Comparison of ENCODE assay signal across 1 cellular context in the genomic region with DNA sequence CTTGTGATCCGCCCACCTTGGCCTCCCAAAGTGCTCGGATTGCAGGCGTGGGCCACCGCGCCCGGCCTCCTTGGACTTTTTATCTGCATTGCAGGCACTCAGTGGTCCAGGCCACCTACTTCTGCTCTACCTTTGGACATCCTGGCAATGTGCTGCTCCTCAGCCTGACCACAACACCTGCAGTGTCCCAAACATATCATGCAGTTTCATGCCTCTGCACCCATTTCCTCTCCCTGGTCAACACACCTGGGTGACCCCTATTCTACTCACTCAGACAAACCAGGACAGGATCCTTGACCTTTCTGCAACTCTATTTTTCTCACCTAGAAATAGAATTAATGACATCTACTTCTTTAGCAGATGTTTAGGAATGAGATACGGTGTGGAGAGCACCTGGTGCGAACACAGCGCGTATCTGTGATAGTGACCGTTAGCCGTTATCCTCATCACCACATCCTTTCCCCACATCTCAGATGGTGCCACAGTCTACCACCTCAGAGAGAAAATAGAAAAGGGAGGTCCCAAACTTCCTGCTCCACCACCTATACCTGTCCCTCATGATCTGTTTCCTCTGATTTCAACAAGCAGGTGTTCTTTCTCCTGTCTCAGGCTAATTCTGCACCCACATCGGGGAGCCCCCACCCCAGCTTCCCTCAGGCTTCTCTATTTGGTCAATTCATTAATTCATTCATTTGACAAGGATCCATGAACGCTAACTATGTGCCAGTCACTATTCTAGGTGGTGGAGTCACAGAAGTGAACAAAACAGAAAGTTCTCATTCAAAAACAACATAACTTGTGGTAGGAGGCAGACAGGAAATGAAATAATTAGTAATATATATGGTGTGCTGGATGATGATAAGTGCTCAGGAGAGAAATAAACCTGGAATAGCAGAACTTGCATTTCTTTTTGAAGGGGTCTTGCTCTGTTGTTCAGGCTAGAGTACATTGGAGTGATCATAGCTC.
TF ChIP-seq lines count a peak whose summit lies in the region.

No MANE protein-coding gene starts in this region.

TF ChIP-seq in GM12878, 131 proteins besides CTCF, POLR2A, EP300 and RAD21 (continued from another document and continues in another):
- TF ChIP-seq SKIL (IDR thresholded peaks at IDR 0.05; ENCODE audit: low read depth, poor library complexity, severe bottlenecking) (peak; percentile 89), BCL3 (IDR thresholded peaks at IDR 0.05; ENCODE audit: borderline replicate concordance, insufficient read depth, low read depth, low read length, poor library complexity, severe bottlenecking) (no peak), SPI1 (IDR thresholded peaks at IDR 0.05; ENCODE audit: borderline replicate concordance, insufficient read depth, low read depth, low read length) (no peak), USF1 (IDR thresholded peaks at IDR 0.05; ENCODE audit: borderline replicate concordance, extremely low read length, insufficient read depth, low read depth, low read length) (no peak), ZNF274 (IDR thresholded peaks at IDR 0.05; ENCODE audit: insufficient read depth, insufficient read length) (no peak), MTA3 (IDR thresholded peaks at IDR 0.05; ENCODE audit: borderline replicate concordance, low read length) (no peak; the same call in 1 of the 2 replicates), RB1 (IDR thresholded peaks at IDR 0.05; ENCODE audit: borderline replicate concordance) (no peak), CHD2 (IDR thresholded peaks at IDR 0.05; ENCODE audit: borderline replicate concordance, low read depth, low read length) (peak; percentile 52), PAX8 (IDR thresholded peaks at IDR 0.05) (no peak), NR2C1 (IDR thresholded peaks at IDR 0.05) (no peak), FOXK2 (IDR thresholded peaks at IDR 0.05) (no peak), RUNX3 (IDR thresholded peaks at IDR 0.05; ENCODE audit: low read length) (peak; percentile 37), EED (IDR thresholded peaks at IDR 0.05; ENCODE audit: low read depth) (no peak), TCF3 (IDR thresholded peaks at IDR 0.05; ENCODE audit: borderline replicate concordance, insufficient read depth, low read depth, low read length) (0 out of 2 replicates have a peak, but pooled peaks have one; percentile 47), BRCA1 (IDR thresholded peaks at IDR 0.05; ENCODE audit: low read depth, low read length) (no peak), SUPT20H (IDR thresholded peaks at IDR 0.05; ENCODE audit: borderline replicate concordance, control insufficient read depth, low read depth, low read length) (no peak), DPF2 (IDR thresholded peaks at IDR 0.05) (0 out of 2 replicates have a peak, but pooled peaks have one; percentile 33), LARP7 (IDR thresholded peaks at IDR 0.05) (0 out of 2 replicates have a peak, but pooled peaks have one; percentile 24), GABPA (IDR thresholded peaks at IDR 0.05; ENCODE audit: low read depth) (0 out of 2 replicates have a peak, but pooled peaks have one; percentile 22), MXI1 (IDR thresholded peaks at IDR 0.05; ENCODE audit: low read depth, low read length) (0 out of 2 replicates have a peak, but pooled peaks have one; percentile 27), HCFC1 (IDR thresholded peaks at IDR 0.05; ENCODE audit: low read length) (no peak), ETV6 (conservative IDR thresholded peaks at IDR 0.05 in 1 of 2, IDR thresholded peaks at IDR 0.05 in 1 of 2; ENCODE audit: borderline replicate concordance in 1 of 2, low read depth in 1 of 2) (no peak), NR2F1 (conservative IDR thresholded peaks at IDR 0.05) (peak; percentile 91), EGR1 (IDR thresholded peaks at IDR 0.05; ENCODE audit: borderline replicate concordance in 1 of 2, low read depth in 2 of 2, low read length in 2 of 2) (no peak), CEBPB (IDR thresholded peaks at IDR 0.05; ENCODE audit: borderline replicate concordance in 1 of 2, low read depth in 2 of 2, low read length in 2 of 2) (no peak), ZNF622 (IDR thresholded peaks at IDR 0.05) (no peak), HDAC6 (IDR thresholded peaks at IDR 0.05; ENCODE audit: unreplicated experiment) (no peak), STAT3 (IDR thresholded peaks at IDR 0.05; ENCODE audit: low read depth, low read length) (no peak), CBX3 (IDR thresholded peaks at IDR 0.05; ENCODE audit: borderline replicate concordance, low read depth) (no peak), MYB (IDR thresholded peaks at IDR 0.05; ENCODE audit: borderline replicate concordance, low read depth, low read length) (peak; percentile 95), ZNF24 (IDR thresholded peaks at IDR 0.05) (peak; percentile 90), JUND (IDR thresholded peaks at IDR 0.05; ENCODE audit: low read depth, low read length) (no peak), TAF1 (IDR thresholded peaks at IDR 0.05; ENCODE audit: borderline replicate concordance, low read depth, low read length) (no peak), HSF1 (IDR thresholded peaks at IDR 0.05; ENCODE audit: low read depth, low read length) (no peak), CREM (IDR thresholded peaks at IDR 0.05; ENCODE audit: low read depth) (0 out of 2 replicates have a peak, but pooled peaks have one; percentile 21), FOS (IDR thresholded peaks at IDR 0.05; ENCODE audit: borderline replicate concordance, extremely low read depth, insufficient read length) (no peak), JUNB (IDR thresholded peaks at IDR 0.05) (no peak), RELA (IDR thresholded peaks at IDR 0.05; ENCODE audit: borderline replicate concordance, partially characterized antibody) (no peak), ZNF207 (IDR thresholded peaks at IDR 0.05; ENCODE audit: borderline replicate concordance) (no peak), NKRF (conservative IDR thresholded peaks at IDR 0.05) (no peak)
- TF ChIP-seq, protein P1, sequence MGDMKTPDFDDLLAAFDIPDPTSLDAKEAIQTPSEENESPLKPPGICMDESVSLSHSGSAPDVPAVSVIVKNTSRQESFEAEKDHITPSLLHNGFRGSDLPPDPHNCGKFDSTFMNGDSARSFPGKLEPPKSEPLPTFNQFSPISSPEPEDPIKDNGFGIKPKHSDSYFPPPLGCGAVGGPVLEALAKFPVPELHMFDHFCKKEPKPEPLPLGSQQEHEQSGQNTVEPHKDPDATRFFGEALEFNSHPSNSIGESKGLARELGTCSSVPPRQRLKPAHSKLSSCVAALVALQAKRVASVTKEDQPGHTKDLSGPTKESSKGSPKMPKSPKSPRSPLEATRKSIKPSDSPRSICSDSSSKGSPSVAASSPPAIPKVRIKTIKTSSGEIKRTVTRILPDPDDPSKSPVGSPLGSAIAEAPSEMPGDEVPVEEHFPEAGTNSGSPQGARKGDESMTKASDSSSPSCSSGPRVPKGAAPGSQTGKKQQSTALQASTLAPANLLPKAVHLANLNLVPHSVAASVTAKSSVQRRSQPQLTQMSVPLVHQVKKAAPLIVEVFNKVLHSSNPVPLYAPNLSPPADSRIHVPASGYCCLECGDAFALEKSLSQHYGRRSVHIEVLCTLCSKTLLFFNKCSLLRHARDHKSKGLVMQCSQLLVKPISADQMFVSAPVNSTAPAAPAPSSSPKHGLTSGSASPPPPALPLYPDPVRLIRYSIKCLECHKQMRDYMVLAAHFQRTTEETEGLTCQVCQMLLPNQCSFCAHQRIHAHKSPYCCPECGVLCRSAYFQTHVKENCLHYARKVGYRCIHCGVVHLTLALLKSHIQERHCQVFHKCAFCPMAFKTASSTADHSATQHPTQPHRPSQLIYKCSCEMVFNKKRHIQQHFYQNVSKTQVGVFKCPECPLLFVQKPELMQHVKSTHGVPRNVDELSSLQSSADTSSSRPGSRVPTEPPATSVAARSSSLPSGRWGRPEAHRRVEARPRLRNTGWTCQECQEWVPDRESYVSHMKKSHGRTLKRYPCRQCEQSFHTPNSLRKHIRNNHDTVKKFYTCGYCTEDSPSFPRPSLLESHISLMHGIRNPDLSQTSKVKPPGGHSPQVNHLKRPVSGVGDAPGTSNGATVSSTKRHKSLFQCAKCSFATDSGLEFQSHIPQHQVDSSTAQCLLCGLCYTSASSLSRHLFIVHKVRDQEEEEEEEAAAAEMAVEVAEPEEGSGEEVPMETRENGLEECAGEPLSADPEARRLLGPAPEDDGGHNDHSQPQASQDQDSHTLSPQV (IDR thresholded peaks at IDR 0.05), result no peak
- TF ChIP-seq, protein P2, sequence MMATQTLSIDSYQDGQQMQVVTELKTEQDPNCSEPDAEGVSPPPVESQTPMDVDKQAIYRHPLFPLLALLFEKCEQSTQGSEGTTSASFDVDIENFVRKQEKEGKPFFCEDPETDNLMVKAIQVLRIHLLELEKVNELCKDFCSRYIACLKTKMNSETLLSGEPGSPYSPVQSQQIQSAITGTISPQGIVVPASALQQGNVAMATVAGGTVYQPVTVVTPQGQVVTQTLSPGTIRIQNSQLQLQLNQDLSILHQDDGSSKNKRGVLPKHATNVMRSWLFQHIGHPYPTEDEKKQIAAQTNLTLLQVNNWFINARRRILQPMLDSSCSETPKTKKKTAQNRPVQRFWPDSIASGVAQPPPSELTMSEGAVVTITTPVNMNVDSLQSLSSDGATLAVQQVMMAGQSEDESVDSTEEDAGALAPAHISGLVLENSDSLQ (IDR thresholded peaks at IDR 0.05), result peak; percentile 54; the same call in 1 of the 2 replicates
- TF ChIP-seq, protein P3, sequence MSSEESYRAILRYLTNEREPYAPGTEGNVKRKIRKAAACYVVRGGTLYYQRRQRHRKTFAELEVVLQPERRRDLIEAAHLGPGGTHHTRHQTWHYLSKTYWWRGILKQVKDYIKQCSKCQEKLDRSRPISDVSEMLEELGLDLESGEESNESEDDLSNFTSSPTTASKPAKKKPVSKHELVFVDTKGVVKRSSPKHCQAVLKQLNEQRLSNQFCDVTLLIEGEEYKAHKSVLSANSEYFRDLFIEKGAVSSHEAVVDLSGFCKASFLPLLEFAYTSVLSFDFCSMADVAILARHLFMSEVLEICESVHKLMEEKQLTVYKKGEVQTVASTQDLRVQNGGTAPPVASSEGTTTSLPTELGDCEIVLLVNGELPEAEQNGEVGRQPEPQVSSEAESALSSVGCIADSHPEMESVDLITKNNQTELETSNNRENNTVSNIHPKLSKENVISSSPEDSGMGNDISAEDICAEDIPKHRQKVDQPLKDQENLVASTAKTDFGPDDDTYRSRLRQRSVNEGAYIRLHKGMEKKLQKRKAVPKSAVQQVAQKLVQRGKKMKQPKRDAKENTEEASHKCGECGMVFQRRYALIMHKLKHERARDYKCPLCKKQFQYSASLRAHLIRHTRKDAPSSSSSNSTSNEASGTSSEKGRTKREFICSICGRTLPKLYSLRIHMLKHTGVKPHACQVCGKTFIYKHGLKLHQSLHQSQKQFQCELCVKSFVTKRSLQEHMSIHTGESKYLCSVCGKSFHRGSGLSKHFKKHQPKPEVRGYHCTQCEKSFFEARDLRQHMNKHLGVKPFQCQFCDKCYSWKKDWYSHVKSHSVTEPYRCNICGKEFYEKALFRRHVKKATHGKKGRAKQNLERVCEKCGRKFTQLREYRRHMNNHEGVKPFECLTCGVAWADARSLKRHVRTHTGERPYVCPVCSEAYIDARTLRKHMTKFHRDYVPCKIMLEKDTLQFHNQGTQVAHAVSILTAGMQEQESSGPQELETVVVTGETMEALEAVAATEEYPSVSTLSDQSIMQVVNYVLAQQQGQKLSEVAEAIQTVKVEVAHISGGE (CRISPR knock-in tag; IDR thresholded peaks at IDR 0.05), result no peak
